ENCODE assay signal across 26 cellular contexts in genomic region chr9:35262064-35262463, GRCh38.
A peak's percentile ranks its signal among the peaks of the same experiment; 100 is the strongest.
DNase-seq lines count a peak whose midpoint lies in the region; ATAC-seq, FAIRE-seq and TF ChIP-seq lines count a peak whose summit lies in the region.
"Had no signal": no experiment of that assay in that cellular context is flagged by ENCODE, and none has a peak within 500 bp of the region (broad histone marks: within the 10 kb centered on the region; RNA-seq: fewer than 3 reads in every experiment).

No MANE protein-coding gene starts in this region.

- H3K36me3 Mint-ChIP-seq in progenitor cell of endocrine pancreas (ENCODE audit: insufficient read depth): peaks cover 7% of the 10 kb centered on the region
- H3K36me3 Mint-ChIP-seq: CD14-positive monocyte; CD4-positive, alpha-beta memory T cell; CD4-positive, CD25-positive, alpha-beta regulatory T cell; CD8-positive, alpha-beta memory T cell had no signal

- H3K27me3 Mint-ChIP-seq in progenitor cell of endocrine pancreas: no peaks in the 10 kb centered on the region

- H3K27ac ChIP-seq in GM12878 (ENCODE audit: control insufficient read depth, insufficient read depth) (no peak overlapping the region), endothelial cell of umbilical vein (ENCODE audit: insufficient read depth, low read depth, low read length) (no peak overlapping the region)
- H3K27ac ChIP-seq: BLaER1 had no signal

- H3K9me1 ChIP-seq in endothelial cell of umbilical vein (replicated peaks; ENCODE audit: control insufficient read depth, extremely low read depth, insufficient read depth, low read length): no peaks in the 10 kb centered on the region

- no peak for TF ChIP-seq RAD21 in GM12878 (IDR thresholded peaks at IDR 0.05; ENCODE audit: insufficient read depth, low read depth, low read length)

- BruUV-seq in GM12878 (replicated peaks; lab: Mats Ljungman, UMichigan): no TSS peak
- no TSS peak for BruUV-seq in endothelial cell of umbilical vein (replicated peaks; lab: Mats Ljungman, UMichigan)

- DNase-seq in GM12878 (ENCODE audit: low read depth, low spot score): no peak
- no peak for DNase-seq in endothelial cell of umbilical vein (ENCODE audit: low read depth, low spot score)
- DNase-seq in progenitor cell of endocrine pancreas (ENCODE audit: low spot score, unreplicated experiment): no peak
- DNase-seq in NCI-H1105 treated with DMSO at 0.1 percent for 48 hours (lab: John Stamatoyannopoulos, UW): no peak
- no peak for DNase-seq in putamen (ENCODE audit: low spot score)
- DNase-seq: 8988T; ACHN; BE2C; C1 segment of cervical spinal cord; CD4-positive, alpha-beta memory T cell; CD4-positive, CD25-positive, alpha-beta regulatory T cell; CD8-positive, alpha-beta memory T cell; COR-L47; DMS 273 treated with DMSO at 0.1 percent for 48 hours; DMS153; DMS53; DMS79; DND-41; EL; GDM1 had no signal

- H3K4me1 Mint-ChIP-seq in progenitor cell of endocrine pancreas (ENCODE audit: low read depth): peaks cover 30% of the 10 kb centered on the region
- H3K4me1 Mint-ChIP-seq: CD4-positive, alpha-beta memory T cell; CD4-positive, CD25-positive, alpha-beta regulatory T cell; CD8-positive, alpha-beta memory T cell had no signal

- H3K9me3 Mint-ChIP-seq in progenitor cell of endocrine pancreas (ENCODE audit: low read depth): no peaks in the 10 kb centered on the region
- H3K9me3 Mint-ChIP-seq: CD14-positive monocyte; CD4-positive, alpha-beta memory T cell; CD4-positive, CD25-positive, alpha-beta regulatory T cell; CD8-positive, alpha-beta memory T cell had no signal

- intact Hi-C loops in GM12878 (cut with micrococcal nuclease; ENCODE audit: unreplicated experiment): no loop called here
- intact Hi-C loops in endothelial cell of umbilical vein (cut with micrococcal nuclease): no loop called here

- H2AFZ ChIP-seq in GM12878 (ENCODE audit: control insufficient read depth, low read depth, low read length) (no peak overlapping the region), endothelial cell of umbilical vein (ENCODE audit: low read depth, low read length) (no peak overlapping the region)

- POLR2A ChIA-PET in GM12878 (lab: Charles Lee) (no interaction called here), endothelial cell of umbilical vein (lab: Charles Lee) (no interaction called here)

- H3K27ac Mint-ChIP-seq in progenitor cell of endocrine pancreas: peak overlapping the region; percentile 32
- H3K27ac Mint-ChIP-seq: CD14-positive monocyte; CD4-positive, CD25-positive, alpha-beta regulatory T cell; CD8-positive, alpha-beta memory T cell had no signal

- peak; percentile 44 for FAIRE-seq in GM12878 (lab: Jason Lieb, UNC)
- peak; percentile 12 for FAIRE-seq in endothelial cell of umbilical vein (lab: Jason Lieb, UNC)
- FAIRE-seq: A204.1, GM12891, GM19239 had no signal

- in situ Hi-C loops in GM12878 (cut with MboI): no loop called here

- no peak for TF ChIP-seq POLR2A in GM12878 (IDR thresholded peaks at IDR 0.05; ENCODE audit: low read depth, low read length)
- TF ChIP-seq POLR2A in endothelial cell of umbilical vein (IDR thresholded peaks at IDR 0.05; ENCODE audit: low read depth, low read length): no peak

- no peak overlapping the region for H3K9ac ChIP-seq in GM12878 (ENCODE audit: control insufficient read depth, insufficient read depth, low read length)
- no peak overlapping the region for H3K9ac ChIP-seq in endothelial cell of umbilical vein (replicated peaks; ENCODE audit: extremely low read depth, insufficient read depth, low read length)
- H3K9ac ChIP-seq: BLaER1 had no signal

- H3K4me3 ChIP-seq in GM12878 (no peak overlapping the region), endothelial cell of umbilical vein (replicated peaks in 1 of 3; ENCODE audit: insufficient read depth in 1 of 3, low read depth in 1 of 3, low read length in 3 of 3) (no peak overlapping the region)
- H3K4me3 ChIP-seq: BLaER1 had no signal

- ATAC-seq in GM12878: no peak
- ATAC-seq in GM19463 (IDR thresholded peaks at IDR 0.05; ENCODE audit: unreplicated experiment): no peak

- dilution Hi-C loops in endothelial cell of umbilical vein (cut with MboI; ENCODE audit: extremely low pct_ligation_motif_present, low sequenced_read_pairs): no loop called here

- no peak for TF ChIP-seq EP300 in GM12878 (IDR thresholded peaks at IDR 0.05; ENCODE audit: borderline replicate concordance in 1 of 2, control insufficient read depth in 1 of 2, low read depth in 2 of 2, low read length in 2 of 2)

- no peak overlapping the region for H3K4me2 ChIP-seq in GM12878 (ENCODE audit: control insufficient read depth, insufficient read depth)
- no peak overlapping the region for H3K4me2 ChIP-seq in endothelial cell of umbilical vein (ENCODE audit: insufficient read depth, low read length)
- H3K4me2 ChIP-seq: BLaER1 had no signal

- H3K79me2 ChIP-seq in GM12878 (ENCODE audit: control insufficient read depth, insufficient read depth, low read length) (no peaks in the 10 kb centered on the region), endothelial cell of umbilical vein (ENCODE audit: control insufficient read depth, insufficient read depth, low read length) (no peaks in the 10 kb centered on the region)

- SMC1A ChIA-PET in GM12878 (lab: Charles Lee; ENCODE audit: uncharacterized antibody, unreplicated experiment): interaction anchor here (1.1 kb wide), 1 partner anchor 145 kb away, joined by 3 read pairs; no protein-coding TSS in a partner anchor

- WGBS in GM12878 (ENCODE audit: insufficient coverage, insufficient replicate concordance, low lambda C conversion rate, missing lambda C conversion rate): 74% methylated on average over 2 of the region's 2 CpGs

- H3K27me3 ChIP-seq in GM12878 (replicated peaks in 1 of 2; ENCODE audit: control insufficient read depth in 2 of 2, insufficient read depth in 2 of 2, low read length in 1 of 2) (no peaks in the 10 kb centered on the region), endothelial cell of umbilical vein (ENCODE audit: control insufficient read depth in 2 of 2, insufficient read depth in 2 of 2, low read length in 2 of 2) (no peaks in the 10 kb centered on the region)
- H3K27me3 ChIP-seq: BE2C, BLaER1 had no signal

- TF ChIP-seq CTCF in GM12878 (IDR thresholded peaks at IDR 0.05 in 2 of 3, conservative IDR thresholded peaks at IDR 0.05 in 1 of 3; ENCODE audit: control insufficient read depth in 2 of 3, extremely low read depth in 1 of 3, insufficient read depth in 1 of 3, low read depth in 3 of 3, low read length in 3 of 3) (no peak), endothelial cell of umbilical vein (IDR thresholded peaks at IDR 0.05; ENCODE audit: extremely low read depth in 1 of 2, insufficient read depth in 1 of 2, low read depth in 1 of 2, low read length in 2 of 2) (no peak), progenitor cell of endocrine pancreas (IDR thresholded peaks at IDR 0.05; ENCODE audit: unreplicated experiment) (no peak)

- H3K36me3 ChIP-seq in GM12878 (ENCODE audit: control insufficient read depth in 2 of 2, insufficient read depth in 2 of 2, low read length in 1 of 2) (no peaks in the 10 kb centered on the region), endothelial cell of umbilical vein (ENCODE audit: control insufficient read depth in 2 of 2, extremely low read depth in 1 of 2, insufficient read depth in 2 of 2, low read length in 2 of 2) (no peaks in the 10 kb centered on the region)
- H3K36me3 ChIP-seq: BE2C, BLaER1 had no signal

- RAD21 ChIA-PET in GM12878 (lab: Charles Lee; ENCODE audit: unreplicated experiment): interaction anchor here (0.8 kb wide), 1 partner anchor 145 kb away, joined by 3 read pairs; no protein-coding TSS in a partner anchor

- H3K4me3 Mint-ChIP-seq in progenitor cell of endocrine pancreas (ENCODE audit: low read depth): no peak overlapping the region
- H3K4me3 Mint-ChIP-seq: CD14-positive monocyte; CD4-positive, alpha-beta memory T cell; CD4-positive, CD25-positive, alpha-beta regulatory T cell; CD8-positive, alpha-beta memory T cell had no signal

- H3K9me3 ChIP-seq in GM12878 (replicated peaks; ENCODE audit: control insufficient read depth, insufficient read depth, low read length) (no peaks in the 10 kb centered on the region), endothelial cell of umbilical vein (replicated peaks; ENCODE audit: control insufficient read depth, insufficient read depth, low read length) (no peaks in the 10 kb centered on the region)
- H3K9me3 ChIP-seq: BE2C, BLaER1 had no signal

- H3K4me1 ChIP-seq in GM12878 (ENCODE audit: control insufficient read depth, insufficient read depth, low read length): no peaks in the 10 kb centered on the region
- no peaks in the 10 kb centered on the region for H3K4me1 ChIP-seq in endothelial cell of umbilical vein (ENCODE audit: control insufficient read depth, extremely low read depth, insufficient read depth, low read length)
- H3K4me1 ChIP-seq: BE2C, BLaER1 had no signal

- CTCF ChIA-PET in GM12878 (lab: Yijun Ruan, JAX): no interaction called here
- CTCF ChIA-PET in endothelial cell of umbilical vein (lab: Charles Lee): interaction anchor here (1.0 to 1.1 kb wide), 2 partner anchors 32 to 123 kb away, joined by 3 to 4 read pairs; no protein-coding TSS in a partner anchor

- H4K20me1 ChIP-seq in GM12878 (ENCODE audit: control insufficient read depth, insufficient read depth): no peaks in the 10 kb centered on the region
- H4K20me1 ChIP-seq in endothelial cell of umbilical vein (replicated peaks; ENCODE audit: control insufficient read depth, extremely low read depth, insufficient read depth, low read length): no peaks in the 10 kb centered on the region
- H4K20me1 ChIP-seq: BLaER1 had no signal

TF ChIP-seq in GM12878, 131 proteins besides CTCF, POLR2A, EP300 and RAD21:
- TF ChIP-seq MYB (IDR thresholded peaks at IDR 0.05; ENCODE audit: borderline replicate concordance, low read depth, low read length): no peak

TF ChIP-seq in endothelial cell of umbilical vein, 7 proteins besides CTCF, POLR2A, EP300 and RAD21:
- TF ChIP-seq JUN (IDR thresholded peaks at IDR 0.05; ENCODE audit: borderline replicate concordance, insufficient read depth, insufficient read length, low read depth) (no peak), POLR2AphosphoS5 (IDR thresholded peaks at IDR 0.05; ENCODE audit: insufficient read depth, low read depth, low read length) (no peak), FOS (IDR thresholded peaks at IDR 0.05; ENCODE audit: borderline replicate concordance, insufficient read depth, low read length) (no peak), MYC (IDR thresholded peaks at IDR 0.05; ENCODE audit: low read depth, low read length) (no peak), GATA2 (IDR thresholded peaks at IDR 0.05; ENCODE audit: insufficient read depth, insufficient read length, low read depth, low read length) (no peak)
